9 cellular contexts compared by ENCODE assay signal in the genomic region with DNA sequence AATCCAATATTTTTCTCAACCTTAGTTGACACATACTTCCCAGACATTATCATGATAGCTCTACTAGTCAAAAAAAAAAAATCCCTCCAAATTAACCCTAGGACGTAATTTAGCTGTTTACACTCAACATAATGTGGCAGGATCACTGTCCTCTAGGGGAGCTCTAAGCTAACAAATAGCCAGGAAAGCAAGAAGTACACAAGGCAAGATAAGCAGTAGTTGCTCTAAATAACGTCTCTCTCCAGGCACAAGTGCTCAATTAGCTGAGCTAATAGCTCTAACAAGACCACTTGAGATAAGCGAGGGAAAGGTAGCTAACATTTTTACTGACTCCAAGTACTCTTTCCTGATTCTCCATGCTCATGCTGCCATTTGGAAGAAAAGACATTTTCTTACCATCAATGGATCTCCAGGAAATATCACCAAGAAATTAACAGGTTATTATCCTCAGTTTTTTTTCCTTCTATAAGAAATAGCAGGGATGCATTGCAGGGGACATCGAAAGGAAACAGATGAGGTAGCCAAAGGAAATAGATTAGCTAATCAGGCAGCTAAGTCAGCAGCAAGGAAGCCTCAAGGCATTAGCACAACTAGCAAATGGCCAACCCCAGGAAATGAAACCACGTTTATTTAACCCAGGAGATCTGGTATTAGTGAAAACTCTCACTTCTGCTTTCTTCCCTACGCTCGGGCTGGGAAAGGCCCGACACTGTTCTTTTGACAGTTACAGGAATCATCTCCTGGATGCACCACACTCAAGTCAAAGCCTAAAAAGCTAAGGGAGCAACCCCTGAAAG.
DNase-seq lines count a peak whose midpoint lies in the region; ATAC-seq and TF ChIP-seq lines count a peak whose summit lies in the region.
"Had no signal": no experiment of that assay in that cellular context is flagged by ENCODE, and none has a peak within 500 bp of the region (broad histone marks: within the 10 kb centered on the region; RNA-seq: fewer than 3 reads in every experiment).

No MANE protein-coding gene starts in this region.

- no peaks in the 10 kb centered on the region for H3K27me3 ChIP-seq in lung (ENCODE audit: control insufficient read depth, insufficient read depth)
- H3K27me3 ChIP-seq in uterus = no peaks in the 10 kb centered on the region

- no peak for TF ChIP-seq POLR2A in uterus (IDR thresholded peaks at IDR 0.05)

- intact Hi-C loops in uterus (cut with DNase I; ENCODE audit: low total_unique reads) = no loop called here

- no peaks in the 10 kb centered on the region for H3K4me1 ChIP-seq in lung (ENCODE audit: control insufficient read depth in 2 of 2, insufficient read depth in 2 of 2, low read length in 2 of 2)
- no peaks in the 10 kb centered on the region for H3K4me1 ChIP-seq in uterus

- DNase-seq in GM12864 (ENCODE audit: low read depth) (no peak), SK-MEL-5 (ENCODE audit: low read depth, low spot score) (peak; percentile 69), lung (ENCODE audit: low spot score) (no peak), T-helper 1 cell (no peak), uterus (no peak), EL (no peak), NCI-H345 (lab: John Stamatoyannopoulos, UW) (no peak)
- DNase-seq: activated CD8-positive, alpha-beta T cell treated with anti-CD3 and anti-CD28 coated beads for 36 hours had no signal

- H3K4me3 ChIP-seq in GM12864 (ENCODE audit: low read depth, low read length) (no peak overlapping the region), lung (no peak overlapping the region), uterus (no peak overlapping the region)

- H3K27ac ChIP-seq in lung (ENCODE audit: low read depth in 1 of 2, low read length in 1 of 2) = no peak overlapping the region
- H3K27ac ChIP-seq in uterus = no peak overlapping the region

- ATAC-seq in HG02981 (IDR thresholded peaks at IDR 0.05; ENCODE audit: unreplicated experiment) (peak; percentile 54), lung (ENCODE audit: insufficient read depth, low FRiP score) (peak; percentile 19)
- ATAC-seq: activated CD8-positive, alpha-beta T cell treated with anti-CD3 and anti-CD28 coated beads for 36 hours had no signal

- in situ Hi-C loops in SK-MEL-5 (cut with HindIII; ENCODE audit: low pct_unique_long_range_greater_than_20kb, low sequenced_read_pairs) = no loop called here

- H3K36me3 ChIP-seq in lung (ENCODE audit: control insufficient read depth in 2 of 2, insufficient read depth in 2 of 2, low read length in 2 of 2) = no peaks in the 10 kb centered on the region
- H3K36me3 ChIP-seq in uterus = no peaks in the 10 kb centered on the region

- peak; percentile 40 for TF ChIP-seq CTCF in GM12864 (IDR thresholded peaks at IDR 0.05; ENCODE audit: low read depth, low read length, missing control alignments)
- TF ChIP-seq CTCF in lung (IDR thresholded peaks at IDR 0.05; ENCODE audit: control extremely low read depth, extremely low read depth) = no peak
- no peak for TF ChIP-seq CTCF in uterus (IDR thresholded peaks at IDR 0.05)

- H3K9me3 ChIP-seq in lung (ENCODE audit: control insufficient read depth in 2 of 2, insufficient read depth in 1 of 2, low read length in 1 of 2) (no peaks in the 10 kb centered on the region), uterus (no peaks in the 10 kb centered on the region)

- WGBS in lung, 2 donors = 22 to 28% methylated on average over 8 of the region's 8 CpGs
